In genomic region chr16:30921459-30921747, GRCh38 we compare ENCODE assay signal across 1 cellular context.
TF ChIP-seq lines count a peak whose summit lies in the region.

No MANE protein-coding gene starts in this region.

TF ChIP-seq in HEK293, 187 proteins besides CTCF, POLR2A, EP300 and RAD21 (continued from another document):
- no peak for TF ChIP-seq ZNF645 (tag by site-specific recombination; IDR thresholded peaks at IDR 0.05)
- no peak for TF ChIP-seq ZNF121 (tag by site-specific recombination; IDR thresholded peaks at IDR 0.05)
- TF ChIP-seq REST (tag by site-specific recombination; IDR thresholded peaks at IDR 0.05), result peak; percentile 86
- TF ChIP-seq, protein P1, sequence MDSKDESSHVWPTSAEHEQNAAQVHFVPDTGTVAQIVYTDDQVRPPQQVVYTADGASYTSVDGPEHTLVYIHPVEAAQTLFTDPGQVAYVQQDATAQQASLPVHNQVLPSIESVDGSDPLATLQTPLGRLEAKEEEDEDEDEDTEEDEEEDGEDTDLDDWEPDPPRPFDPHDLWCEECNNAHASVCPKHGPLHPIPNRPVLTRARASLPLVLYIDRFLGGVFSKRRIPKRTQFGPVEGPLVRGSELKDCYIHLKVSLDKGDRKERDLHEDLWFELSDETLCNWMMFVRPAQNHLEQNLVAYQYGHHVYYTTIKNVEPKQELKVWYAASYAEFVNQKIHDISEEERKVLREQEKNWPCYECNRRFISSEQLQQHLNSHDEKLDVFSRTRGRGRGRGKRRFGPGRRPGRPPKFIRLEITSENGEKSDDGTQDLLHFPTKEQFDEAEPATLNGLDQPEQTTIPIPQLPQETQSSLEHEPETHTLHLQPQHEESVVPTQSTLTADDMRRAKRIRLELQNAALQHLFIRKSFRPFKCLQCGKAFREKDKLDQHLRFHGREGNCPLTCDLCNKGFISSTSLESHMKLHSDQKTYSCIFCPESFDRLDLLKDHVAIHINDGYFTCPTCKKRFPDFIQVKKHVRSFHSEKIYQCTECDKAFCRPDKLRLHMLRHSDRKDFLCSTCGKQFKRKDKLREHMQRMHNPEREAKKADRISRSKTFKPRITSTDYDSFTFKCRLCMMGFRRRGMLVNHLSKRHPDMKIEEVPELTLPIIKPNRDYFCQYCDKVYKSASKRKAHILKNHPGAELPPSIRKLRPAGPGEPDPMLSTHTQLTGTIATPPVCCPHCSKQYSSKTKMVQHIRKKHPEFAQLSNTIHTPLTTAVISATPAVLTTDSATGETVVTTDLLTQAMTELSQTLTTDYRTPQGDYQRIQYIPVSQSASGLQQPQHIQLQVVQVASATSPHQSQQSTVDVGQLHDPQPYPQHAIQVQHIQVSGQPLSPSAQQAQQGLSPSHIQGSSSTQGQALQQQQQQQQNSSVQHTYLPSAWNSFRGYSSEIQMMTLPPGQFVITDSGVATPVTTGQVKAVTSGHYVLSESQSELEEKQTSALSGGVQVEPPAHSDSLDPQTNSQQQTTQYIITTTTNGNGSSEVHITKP (tag by site-specific recombination; IDR thresholded peaks at IDR 0.05), result no peak
- TF ChIP-seq, protein P2, sequence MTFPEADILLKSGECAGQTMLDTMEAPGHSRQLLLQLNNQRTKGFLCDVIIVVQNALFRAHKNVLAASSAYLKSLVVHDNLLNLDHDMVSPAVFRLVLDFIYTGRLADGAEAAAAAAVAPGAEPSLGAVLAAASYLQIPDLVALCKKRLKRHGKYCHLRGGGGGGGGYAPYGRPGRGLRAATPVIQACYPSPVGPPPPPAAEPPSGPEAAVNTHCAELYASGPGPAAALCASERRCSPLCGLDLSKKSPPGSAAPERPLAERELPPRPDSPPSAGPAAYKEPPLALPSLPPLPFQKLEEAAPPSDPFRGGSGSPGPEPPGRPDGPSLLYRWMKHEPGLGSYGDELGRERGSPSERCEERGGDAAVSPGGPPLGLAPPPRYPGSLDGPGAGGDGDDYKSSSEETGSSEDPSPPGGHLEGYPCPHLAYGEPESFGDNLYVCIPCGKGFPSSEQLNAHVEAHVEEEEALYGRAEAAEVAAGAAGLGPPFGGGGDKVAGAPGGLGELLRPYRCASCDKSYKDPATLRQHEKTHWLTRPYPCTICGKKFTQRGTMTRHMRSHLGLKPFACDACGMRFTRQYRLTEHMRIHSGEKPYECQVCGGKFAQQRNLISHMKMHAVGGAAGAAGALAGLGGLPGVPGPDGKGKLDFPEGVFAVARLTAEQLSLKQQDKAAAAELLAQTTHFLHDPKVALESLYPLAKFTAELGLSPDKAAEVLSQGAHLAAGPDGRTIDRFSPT (tag by site-specific recombination; IDR thresholded peaks at IDR 0.05), result no peak
